Comparison of ENCODE assay signal across 13 cellular contexts in the genomic region with DNA sequence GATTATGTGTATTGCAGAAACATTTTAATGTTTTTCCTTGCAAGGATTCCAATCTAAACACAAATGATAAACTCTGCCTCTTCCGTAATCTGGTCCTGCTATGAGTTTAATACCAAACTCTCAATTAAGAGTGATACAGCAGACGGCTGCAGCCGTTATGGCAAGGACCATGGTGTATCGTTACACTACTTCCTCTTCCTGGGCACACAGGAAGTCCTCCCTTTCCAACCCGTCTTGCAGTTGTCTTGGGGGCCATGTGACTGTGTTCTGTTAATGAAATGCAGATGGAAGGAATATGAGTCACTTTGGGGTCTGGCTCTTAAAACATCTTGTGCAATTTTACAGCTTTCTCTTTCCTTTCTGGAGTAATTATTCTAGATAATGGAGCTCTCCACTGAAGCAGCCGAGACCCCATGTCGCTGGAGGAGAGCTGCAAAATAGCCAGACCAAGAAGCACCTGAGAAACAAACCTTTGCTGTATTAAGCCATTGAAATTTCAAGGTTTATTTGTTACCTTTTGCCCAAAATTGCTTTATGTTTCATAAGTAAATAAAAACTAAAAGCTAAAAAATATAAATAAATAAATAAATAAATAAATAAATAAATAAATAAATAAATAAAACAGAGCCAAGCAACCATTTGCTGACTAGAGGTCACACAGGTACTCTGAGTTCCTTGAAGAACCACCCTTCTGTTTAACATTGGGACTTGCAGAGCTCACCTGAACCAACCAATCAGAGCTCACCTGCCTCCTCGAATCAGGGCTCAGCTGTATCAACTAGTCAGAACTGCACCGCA.
DNase-seq lines count a peak whose midpoint lies in the region; ATAC-seq and TF ChIP-seq lines count a peak whose summit lies in the region.
"Had no signal": no experiment of that assay in that cellular context is flagged by ENCODE, and none has a peak within 500 bp of the region (broad histone marks: within the 10 kb centered on the region; RNA-seq: fewer than 3 reads in every experiment).

No MANE protein-coding gene starts in this region.

- H3K4me2 ChIP-seq in HCT116 (ENCODE audit: low read length) = no peak overlapping the region

- H3K4me1 ChIP-seq in HCT116 (ENCODE audit: control insufficient read depth in 1 of 2, insufficient read depth in 2 of 2, low read length in 2 of 2) = peaks cover 4 to 7% of the 10 kb centered on the region in 2 experiments

- H3K9me2 ChIP-seq in HCT116 (ENCODE audit: insufficient read depth) = no peaks in the 10 kb centered on the region

- H4K20me1 ChIP-seq in HCT116 (ENCODE audit: insufficient read depth) = no peaks in the 10 kb centered on the region

- H3K9ac ChIP-seq in HCT116 (ENCODE audit: low read length) = no peak overlapping the region
- H3K9ac ChIP-seq in SK-N-MC (ENCODE audit: insufficient read length) = no peak overlapping the region

- POLR2A ChIA-PET in HCT116 (lab: Charles Lee) = no interaction called here

- BruUV-seq in HCT116 (replicated peaks; lab: Mats Ljungman, UMichigan) = no TSS peak

- DNase-seq in AG08395 (ENCODE audit: low spot score) (peak; percentile 48), HCT116 (ENCODE audit: low read depth, low spot score) (no peak), SK-N-MC (ENCODE audit: low read depth, low spot score) (peak; percentile 1), fibroblast of villous mesenchyme (ENCODE audit: low read depth) (peak; percentile 85), NCI-H1694 (lab: John Stamatoyannopoulos, UW) (no peak)
- DNase-seq in T-helper 2 cell treated with Interferon-gamma antibody and Interleukin-4, amounts not matched to agents 5 μg/mL and 100 μg/mL, for 36 hours (ENCODE audit: low spot score) = no peak
- DNase-seq: activated CD8-positive, alpha-beta memory T cell treated with anti-CD3 and anti-CD28 coated beads, Interleukin-2, amount 50 U/mL, for 48 hours; central memory CD4-positive, alpha-beta T cell; H9; hippocampal formation; T-cell had no signal

- H3K27me3 ChIP-seq in HCT116 (ENCODE audit: insufficient read depth, low read length) = no peaks in the 10 kb centered on the region

- H2AFZ ChIP-seq in HCT116 (ENCODE audit: low read depth, low read length, poor library complexity, severe bottlenecking) = peak overlapping the region; percentile 67

- peaks cover 6% of the 10 kb centered on the region for H3K4me1 Mint-ChIP-seq in T-helper 2 cell treated with Interferon-gamma antibody and Interleukin-4, amounts not matched to agents 5 μg/mL and 100 μg/mL, for 36 hours (ENCODE audit: low read depth)
- H3K4me1 Mint-ChIP-seq: T-cell had no signal

- CTCF ChIA-PET in HCT116 (lab: Charles Lee) = no interaction called here

- no peak for TF ChIP-seq POLR2A in HCT116 (IDR thresholded peaks at IDR 0.05; ENCODE audit: borderline replicate concordance, extremely low read depth, insufficient read depth, insufficient read length)

- TF ChIP-seq RAD21 in HCT116 (IDR thresholded peaks at IDR 0.05; ENCODE audit: low read depth) = no peak

- peaks cover 6% of the 10 kb centered on the region for H3K27me3 Mint-ChIP-seq in T-helper 2 cell treated with Interferon-gamma antibody and Interleukin-4, amounts not matched to agents 5 μg/mL and 100 μg/mL, for 36 hours (ENCODE audit: low read depth)

- no peaks in the 10 kb centered on the region for H3K36me3 Mint-ChIP-seq in T-helper 2 cell treated with Interferon-gamma antibody and Interleukin-4, amounts not matched to agents 5 μg/mL and 100 μg/mL, for 36 hours (ENCODE audit: low read depth)
- H3K36me3 Mint-ChIP-seq: T-cell had no signal

- H3K4me3 ChIP-seq in HCT116 (replicated peaks in 1 of 2; ENCODE audit: low read depth in 1 of 2, low read length in 2 of 2) (no peak overlapping the region), SK-N-MC (no peak overlapping the region), fibroblast of villous mesenchyme (ENCODE audit: low read depth, low read length) (no peak overlapping the region)

- no peak overlapping the region for H3K27ac Mint-ChIP-seq in T-helper 2 cell treated with Interferon-gamma antibody and Interleukin-4, amounts not matched to agents 5 μg/mL and 100 μg/mL, for 36 hours
- H3K27ac Mint-ChIP-seq: H9, T-cell had no signal

- no peak overlapping the region for H3K4me3 Mint-ChIP-seq in T-helper 2 cell treated with Interferon-gamma antibody and Interleukin-4, amounts not matched to agents 5 μg/mL and 100 μg/mL, for 36 hours
- H3K4me3 Mint-ChIP-seq: H9, T-cell had no signal

- H3K36me3 ChIP-seq in HCT116 (ENCODE audit: control insufficient read depth in 1 of 2, insufficient read depth in 2 of 2, low read length in 2 of 2) (no peaks in the 10 kb centered on the region), SK-N-MC (ENCODE audit: insufficient read depth, low read length) (no peaks in the 10 kb centered on the region)

- intact Hi-C loops in HCT116 (cut with micrococcal nuclease) = no loop called here

- H3K27ac ChIP-seq in HCT116 (ENCODE audit: low read depth, low read length) = no peak overlapping the region
- H3K27ac ChIP-seq in SK-N-MC = no peak overlapping the region

- H3K9me3 Mint-ChIP-seq in T-helper 2 cell treated with Interferon-gamma antibody and Interleukin-4, amounts not matched to agents 5 μg/mL and 100 μg/mL, for 36 hours = no peaks in the 10 kb centered on the region
- H3K9me3 Mint-ChIP-seq: H9 had no signal

- ATAC-seq in HCT116 (no peak), HG02885 (IDR thresholded peaks at IDR 0.05; ENCODE audit: poor library complexity, unreplicated experiment) (no peak), GM21528 (IDR thresholded peaks at IDR 0.05; ENCODE audit: low FRiP score, unreplicated experiment) (no peak)
- ATAC-seq: T-cell had no signal

- H3K9me3 ChIP-seq in HCT116 (ENCODE audit: control insufficient read depth in 1 of 2, insufficient read depth in 1 of 2, low read depth in 1 of 2, low read length in 2 of 2) (no peaks in the 10 kb centered on the region), SK-N-MC (ENCODE audit: low read depth, low read length) (no peaks in the 10 kb centered on the region)

- RAD21 ChIA-PET in HCT116 (lab: Charles Lee; ENCODE audit: low non-redundant PET in 1 of 2, low total read pairs in 2 of 2, uncharacterized antibody in 2 of 2, unreplicated experiment in 2 of 2) = no interaction called here

- TF ChIP-seq CTCF in HCT116 (IDR thresholded peaks at IDR 0.05 in 2 of 3, conservative IDR thresholded peaks at IDR 0.05 in 1 of 3; ENCODE audit: borderline replicate concordance in 1 of 3, insufficient read depth in 1 of 3, low read depth in 2 of 3, low read length in 2 of 3) (no peak), fibroblast of villous mesenchyme (IDR thresholded peaks at IDR 0.05; ENCODE audit: insufficient read depth, low read depth, low read length) (no peak)

- no peaks in the 10 kb centered on the region for H3K79me2 ChIP-seq in HCT116 (ENCODE audit: insufficient read depth, low read length)

TF ChIP-seq in HCT116, 20 proteins besides CTCF, POLR2A, EP300 and RAD21:
- TF ChIP-seq YY1 (IDR thresholded peaks at IDR 0.05; ENCODE audit: extremely low read depth, insufficient replicate concordance, low read depth, low read length) (no peak), JUND (IDR thresholded peaks at IDR 0.05) (no peak), ZBTB33 (IDR thresholded peaks at IDR 0.05; ENCODE audit: extremely low read depth, insufficient replicate concordance, low read length) (no peak), REST (IDR thresholded peaks at IDR 0.05; ENCODE audit: low read depth) (no peak), EZH2 (IDR thresholded peaks at IDR 0.05) (no peak), SRF (IDR thresholded peaks at IDR 0.05; ENCODE audit: low read depth) (no peak)
- TF ChIP-seq, protein P1, sequence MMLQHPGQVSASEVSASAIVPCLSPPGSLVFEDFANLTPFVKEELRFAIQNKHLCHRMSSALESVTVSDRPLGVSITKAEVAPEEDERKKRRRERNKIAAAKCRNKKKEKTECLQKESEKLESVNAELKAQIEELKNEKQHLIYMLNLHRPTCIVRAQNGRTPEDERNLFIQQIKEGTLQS (IDR thresholded peaks at IDR 0.05) = no peak
TF ChIP-seq in HCT116: peak in this region for 0.

Comparison
In these comparisons a context has a peak if more than half of its experiments do, and no peak if none do; other contexts are left out.
1. DNase-seq: peak in AG08395 (single experiment), SK-N-MC (single experiment) and fibroblast of villous mesenchyme (single experiment); none in HCT116 (single experiment), T-helper 2 cell treated with Interferon-gamma antibody and Interleukin-4, amounts not matched to agents 5 μg/mL and 100 μg/mL, for 36 hours (single experiment) and NCI-H1694 (single experiment).